Comparison of ENCODE assay signal across 8 cellular contexts in genomic region chr4:40462326-40462725, GRCh38.
DNase-seq lines count a peak whose midpoint lies in the region; ATAC-seq lines count a peak whose summit lies in the region.
"Had no signal": no experiment of that assay in that cellular context is flagged by ENCODE, and none has a peak within 500 bp of the region (broad histone marks: within the 10 kb centered on the region; RNA-seq: fewer than 3 reads in every experiment).

No MANE protein-coding gene starts in this region.

- ATAC-seq in GM18508 (IDR thresholded peaks at IDR 0.05; ENCODE audit: insufficient read depth, unreplicated experiment) (peak; percentile 45), GM19467 (IDR thresholded peaks at IDR 0.05; ENCODE audit: unreplicated experiment) (peak; percentile 47), HG03175 (IDR thresholded peaks at IDR 0.05; ENCODE audit: unreplicated experiment) (peak; percentile 61), esophagus mucosa (peak; percentile 51)

- no peak for DNase-seq in stimulated activated naive CD4-positive, alpha-beta T cell treated with Interleukin-2 at 50 U/mL for 16 hours (lab: John Stamatoyannopoulos, UW)
- no peak for DNase-seq in hepatic stellate cell (ENCODE audit: low spot score)
- no peak for DNase-seq in activated CD4-positive, alpha-beta T cell treated with anti-CD3 and anti-CD28 coated beads, Interleukin-2, amount 50 U/mL, for 48 hours
- DNase-seq: activated T-cell treated with anti-CD3 and anti-CD28 coated beads, Interleukin-2, amount 50 U/mL, for 1 hour had no signal
